16 cellular contexts compared by ENCODE assay signal in the genomic region with DNA sequence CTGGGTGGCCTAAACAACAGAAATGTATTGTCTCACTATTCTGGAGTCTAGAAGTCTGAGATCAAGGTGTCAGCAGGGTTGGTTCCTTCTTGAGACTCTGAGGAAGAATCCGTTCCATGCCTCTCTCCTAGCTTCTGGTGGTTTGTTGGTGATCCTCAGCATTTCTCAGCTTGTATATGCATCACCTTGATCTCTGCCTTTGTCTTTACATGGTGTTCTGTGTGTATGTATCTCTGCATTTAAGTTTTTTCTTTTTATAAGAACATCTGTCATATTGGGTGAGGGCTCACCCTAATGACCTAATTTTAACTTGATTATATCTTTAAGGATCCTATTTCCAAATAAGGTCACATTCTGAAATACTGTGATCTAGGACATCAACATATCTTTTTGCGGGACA. TPM values are rescaled to one million over a fixed set of nuclear protein-coding genes. Genes with fewer than 3 reads are reported as not detected.
A peak's percentile ranks its signal among the peaks of the same experiment; 100 is the strongest.
DNase-seq lines count a peak whose midpoint lies in the region; ATAC-seq and TF ChIP-seq lines count a peak whose summit lies in the region.
"Had no signal": no experiment of that assay in that cellular context is flagged by ENCODE, and none has a peak within 500 bp of the region (broad histone marks: within the 10 kb centered on the region; RNA-seq: fewer than 3 reads in every experiment).

No MANE protein-coding gene starts in this region.

- POLR2A ChIA-PET in activated CD4-positive, alpha-beta T cell treated with anti-CD3 and anti-CD28 coated beads for 36 hours (lab: Charles Lee), result no interaction called here
- POLR2A ChIA-PET in activated CD4-positive, alpha-beta T cell treated with anti-CD3 and anti-CD28 coated beads, Interleukin-2, amount 10 ng/mL, durations not matched to agents 7 days and 5 days (lab: Charles Lee), result no interaction called here

- no peaks in the 10 kb centered on the region for H3K27me3 Mint-ChIP-seq in activated CD4-positive, alpha-beta T cell treated with anti-CD3 and anti-CD28 coated beads for 36 hours
- H3K27me3 Mint-ChIP-seq in activated CD4-positive, alpha-beta T cell treated with anti-CD3 and anti-CD28 coated beads, Interleukin-2, amount 10 ng/mL, durations not matched to agents 7 days and 5 days, result no peaks in the 10 kb centered on the region
- H3K27me3 Mint-ChIP-seq in activated naive CD4-positive, alpha-beta T cell treated with anti-CD3 and anti-CD28 coated beads, Interleukin-2, amount 10 ng/mL, durations not matched to agents 7 days and 5 days, result no peaks in the 10 kb centered on the region
- no peaks in the 10 kb centered on the region for H3K27me3 Mint-ChIP-seq in activated T-helper 17 cell treated with anti-CD3 and anti-CD28 coated beads, Interleukin-2, amount 50 U/mL, for 72 hours
- H3K27me3 Mint-ChIP-seq in chondrocyte (ENCODE audit: low read depth), result peaks cover 5% of the 10 kb centered on the region

- peak overlapping the region; percentile 35 for H3K4me3 Mint-ChIP-seq in activated CD4-positive, alpha-beta T cell treated with anti-CD3 and anti-CD28 coated beads for 36 hours
- no peak overlapping the region for H3K4me3 Mint-ChIP-seq in activated CD4-positive, alpha-beta T cell treated with anti-CD3 and anti-CD28 coated beads, Interleukin-2, amount 10 ng/mL, durations not matched to agents 7 days and 5 days
- no peak overlapping the region for H3K4me3 Mint-ChIP-seq in activated naive CD4-positive, alpha-beta T cell treated with anti-CD3 and anti-CD28 coated beads, Interleukin-2, amount 10 ng/mL, durations not matched to agents 7 days and 5 days
- peak overlapping the region; percentile 73 for H3K4me3 Mint-ChIP-seq in activated T-helper 17 cell treated with anti-CD3 and anti-CD28 coated beads, Interleukin-2, amount 50 U/mL, for 72 hours
- H3K4me3 Mint-ChIP-seq in chondrocyte (ENCODE audit: unreplicated experiment), result no peak overlapping the region
- H3K4me3 Mint-ChIP-seq: HFFc6 had no signal

- no peak for ATAC-seq in activated CD4-positive, alpha-beta T cell treated with anti-CD3 and anti-CD28 coated beads for 36 hours
- no peak for ATAC-seq in activated T-helper 17 cell treated with anti-CD3 and anti-CD28 coated beads, Interleukin-2, amount 50 U/mL, for 72 hours (replicated peaks)

- no peak for TF ChIP-seq CTCF in chondrocyte (IDR thresholded peaks at IDR 0.05)

- no peaks in the 10 kb centered on the region for H3K36me3 Mint-ChIP-seq in activated CD4-positive, alpha-beta T cell treated with anti-CD3 and anti-CD28 coated beads for 36 hours (ENCODE audit: low read depth)
- H3K36me3 Mint-ChIP-seq in activated CD4-positive, alpha-beta T cell treated with anti-CD3 and anti-CD28 coated beads, Interleukin-2, amount 10 ng/mL, durations not matched to agents 7 days and 5 days (ENCODE audit: low read depth), result peaks cover 5% of the 10 kb centered on the region
- H3K36me3 Mint-ChIP-seq in activated naive CD4-positive, alpha-beta T cell treated with anti-CD3 and anti-CD28 coated beads, Interleukin-2, amount 10 ng/mL, durations not matched to agents 7 days and 5 days, result peaks cover 7% of the 10 kb centered on the region
- peaks cover 6% of the 10 kb centered on the region for H3K36me3 Mint-ChIP-seq in activated T-helper 17 cell treated with anti-CD3 and anti-CD28 coated beads, Interleukin-2, amount 50 U/mL, for 72 hours (ENCODE audit: low read depth)
- no peaks in the 10 kb centered on the region for H3K36me3 Mint-ChIP-seq in chondrocyte (ENCODE audit: low read depth)

- no peaks in the 10 kb centered on the region for H3K9me3 Mint-ChIP-seq in activated CD4-positive, alpha-beta T cell treated with anti-CD3 and anti-CD28 coated beads for 36 hours (ENCODE audit: low read depth)
- H3K9me3 Mint-ChIP-seq in activated CD4-positive, alpha-beta T cell treated with anti-CD3 and anti-CD28 coated beads, Interleukin-2, amount 10 ng/mL, durations not matched to agents 7 days and 5 days, result peaks cover 3% of the 10 kb centered on the region
- no peaks in the 10 kb centered on the region for H3K9me3 Mint-ChIP-seq in activated naive CD4-positive, alpha-beta T cell treated with anti-CD3 and anti-CD28 coated beads, Interleukin-2, amount 10 ng/mL, durations not matched to agents 7 days and 5 days
- no peaks in the 10 kb centered on the region for H3K9me3 Mint-ChIP-seq in activated T-helper 17 cell treated with anti-CD3 and anti-CD28 coated beads, Interleukin-2, amount 50 U/mL, for 72 hours
- peaks cover 21% of the 10 kb centered on the region for H3K9me3 Mint-ChIP-seq in chondrocyte (ENCODE audit: low read depth)
- H3K9me3 Mint-ChIP-seq: HFFc6 had no signal

- no peak for DNase-seq in activated CD4-positive, alpha-beta T cell treated with anti-CD3 and anti-CD28 coated beads for 36 hours
- no peak for DNase-seq in activated CD4-positive, alpha-beta T cell treated with anti-CD3 and anti-CD28 coated beads, Interleukin-2, amount 10 ng/mL, durations not matched to agents 7 days and 5 days
- no peak for DNase-seq in activated naive CD4-positive, alpha-beta T cell treated with anti-CD3 and anti-CD28 coated beads, Interleukin-2, amount 10 ng/mL, durations not matched to agents 7 days and 5 days
- DNase-seq in activated naive CD4-positive, alpha-beta T cell treated with Interleukin-2 at 50 U/mL for 16 hours, result no peak
- no peak for DNase-seq in activated gamma-delta T cell (lab: John Stamatoyannopoulos, UW)
- no peak for DNase-seq in chondrocyte (ENCODE audit: low spot score)
- DNase-seq: 8988T, AML-193, Calu3, DMS 273 treated with DMSO at 0.1 percent for 48 hours, HCEC 1CT, HFFc6 had no signal

- intact Hi-C loops in activated CD4-positive, alpha-beta T cell treated with anti-CD3 and anti-CD28 coated beads for 36 hours (cut with DNase I, micrococcal nuclease), result no loop called here

- peaks cover 47% of the 10 kb centered on the region for H3K4me1 Mint-ChIP-seq in activated CD4-positive, alpha-beta T cell treated with anti-CD3 and anti-CD28 coated beads for 36 hours
- peaks cover 34% of the 10 kb centered on the region for H3K4me1 Mint-ChIP-seq in activated CD4-positive, alpha-beta T cell treated with anti-CD3 and anti-CD28 coated beads, Interleukin-2, amount 10 ng/mL, durations not matched to agents 7 days and 5 days
- peaks cover 26% of the 10 kb centered on the region for H3K4me1 Mint-ChIP-seq in activated naive CD4-positive, alpha-beta T cell treated with anti-CD3 and anti-CD28 coated beads, Interleukin-2, amount 10 ng/mL, durations not matched to agents 7 days and 5 days
- peaks cover 43% of the 10 kb centered on the region for H3K4me1 Mint-ChIP-seq in activated T-helper 17 cell treated with anti-CD3 and anti-CD28 coated beads, Interleukin-2, amount 50 U/mL, for 72 hours
- H3K4me1 Mint-ChIP-seq in chondrocyte (ENCODE audit: low read depth), result no peaks in the 10 kb centered on the region

- peak overlapping the region; percentile 40 for H3K27ac Mint-ChIP-seq in activated CD4-positive, alpha-beta T cell treated with anti-CD3 and anti-CD28 coated beads for 36 hours
- H3K27ac Mint-ChIP-seq in activated CD4-positive, alpha-beta T cell treated with anti-CD3 and anti-CD28 coated beads, Interleukin-2, amount 10 ng/mL, durations not matched to agents 7 days and 5 days, result no peak overlapping the region
- H3K27ac Mint-ChIP-seq in activated naive CD4-positive, alpha-beta T cell treated with anti-CD3 and anti-CD28 coated beads, Interleukin-2, amount 10 ng/mL, durations not matched to agents 7 days and 5 days, result peak overlapping the region; percentile 24
- H3K27ac Mint-ChIP-seq in activated T-helper 17 cell treated with anti-CD3 and anti-CD28 coated beads, Interleukin-2, amount 50 U/mL, for 72 hours, result peak overlapping the region; percentile 90
- no peak overlapping the region for H3K27ac Mint-ChIP-seq in chondrocyte (ENCODE audit: unreplicated experiment)
- H3K27ac Mint-ChIP-seq: HFFc6 had no signal

- CTCF ChIA-PET in activated CD4-positive, alpha-beta T cell treated with anti-CD3 and anti-CD28 coated beads for 36 hours (lab: Charles Lee), result interaction anchor here (1.5 to 2.0 kb wide), 3 partner anchors 9 to 61 kb away, joined by 3 to 5 read pairs (median 3); no protein-coding TSS in a partner anchor
- CTCF ChIA-PET in activated CD4-positive, alpha-beta T cell treated with anti-CD3 and anti-CD28 coated beads, Interleukin-2, amount 10 ng/mL, durations not matched to agents 7 days and 5 days (lab: Charles Lee), result interaction anchor here (1.2 to 1.3 kb wide), 2 partner anchors 19 to 22 kb away, joined by 4 read pairs; no protein-coding TSS in a partner anchor
- CTCF ChIA-PET in activated naive CD4-positive, alpha-beta T cell treated with anti-CD3 and anti-CD28 coated beads, Interleukin-2, amount 10 ng/mL, durations not matched to agents 7 days and 5 days (lab: Charles Lee), result interaction anchor here (0.9 kb wide), 1 partner anchor 20 kb away, joined by 3 read pairs; no protein-coding TSS in a partner anchor

RNA-seq across cellular contexts. Expression of gene CD40LG, which starts 50.6 kb away (rescaled TPM):
- 100 to 1,000 TPM; 123 to 146 TPM for total RNA-seq in activated CD4-positive, alpha-beta T cell treated with anti-CD3 and anti-CD28 coated beads for 36 hours
- 100 to 1,000 TPM; 114 to 139 TPM for total RNA-seq in activated CD4-positive, alpha-beta T cell treated with anti-CD3 and anti-CD28 coated beads, Interleukin-2, amount 10 ng/mL, durations not matched to agents 7 days and 5 days
- 100 to 1,000 TPM in 1 of 2 donors, 10 to 100 TPM in 1; 87.0 to 110 TPM for total RNA-seq in activated T-helper 17 cell treated with anti-CD3 and anti-CD28 coated beads, Interleukin-2, amount 50 U/mL, for 72 hours
- not detected in 3 replicates for total RNA-seq in chondrocyte
- total RNA-seq: Calu3, Daoy, H4, HFFc6, HT1080 had no signal

Comparison
In these comparisons a context has a peak if more than half of its experiments do, and no peak if none do; other contexts are left out.
1. H3K27ac Mint-ChIP-seq: peak in activated CD4-positive, alpha-beta T cell treated with anti-CD3 and anti-CD28 coated beads for 36 hours (single experiment), activated naive CD4-positive, alpha-beta T cell treated with anti-CD3 and anti-CD28 coated beads, Interleukin-2, amount 10 ng/mL, durations not matched to agents 7 days and 5 days (single experiment) and activated T-helper 17 cell treated with anti-CD3 and anti-CD28 coated beads, Interleukin-2, amount 50 U/mL, for 72 hours (single experiment); none in activated CD4-positive, alpha-beta T cell treated with anti-CD3 and anti-CD28 coated beads, Interleukin-2, amount 10 ng/mL, durations not matched to agents 7 days and 5 days (single experiment) and chondrocyte (single experiment).
2. H3K4me3 Mint-ChIP-seq: peak in activated CD4-positive, alpha-beta T cell treated with anti-CD3 and anti-CD28 coated beads for 36 hours (single experiment) and activated T-helper 17 cell treated with anti-CD3 and anti-CD28 coated beads, Interleukin-2, amount 50 U/mL, for 72 hours (single experiment); none in activated CD4-positive, alpha-beta T cell treated with anti-CD3 and anti-CD28 coated beads, Interleukin-2, amount 10 ng/mL, durations not matched to agents 7 days and 5 days (single experiment), activated naive CD4-positive, alpha-beta T cell treated with anti-CD3 and anti-CD28 coated beads, Interleukin-2, amount 10 ng/mL, durations not matched to agents 7 days and 5 days (single experiment) and chondrocyte (single experiment).
3. RNA of gene CD40LG, which starts 50.6 kb away (total RNA-seq): 123 to 146 TPM in activated CD4-positive, alpha-beta T cell treated with anti-CD3 and anti-CD28 coated beads for 36 hours, 114 to 139 TPM in activated CD4-positive, alpha-beta T cell treated with anti-CD3 and anti-CD28 coated beads, Interleukin-2, amount 10 ng/mL, durations not matched to agents 7 days and 5 days and 87.0 to 110 TPM in activated T-helper 17 cell treated with anti-CD3 and anti-CD28 coated beads, Interleukin-2, amount 50 U/mL, for 72 hours; not detected in chondrocyte; every median in the first group is over 10 times any median in the second.